8 cellular contexts compared by ENCODE assay signal in the genomic region with DNA sequence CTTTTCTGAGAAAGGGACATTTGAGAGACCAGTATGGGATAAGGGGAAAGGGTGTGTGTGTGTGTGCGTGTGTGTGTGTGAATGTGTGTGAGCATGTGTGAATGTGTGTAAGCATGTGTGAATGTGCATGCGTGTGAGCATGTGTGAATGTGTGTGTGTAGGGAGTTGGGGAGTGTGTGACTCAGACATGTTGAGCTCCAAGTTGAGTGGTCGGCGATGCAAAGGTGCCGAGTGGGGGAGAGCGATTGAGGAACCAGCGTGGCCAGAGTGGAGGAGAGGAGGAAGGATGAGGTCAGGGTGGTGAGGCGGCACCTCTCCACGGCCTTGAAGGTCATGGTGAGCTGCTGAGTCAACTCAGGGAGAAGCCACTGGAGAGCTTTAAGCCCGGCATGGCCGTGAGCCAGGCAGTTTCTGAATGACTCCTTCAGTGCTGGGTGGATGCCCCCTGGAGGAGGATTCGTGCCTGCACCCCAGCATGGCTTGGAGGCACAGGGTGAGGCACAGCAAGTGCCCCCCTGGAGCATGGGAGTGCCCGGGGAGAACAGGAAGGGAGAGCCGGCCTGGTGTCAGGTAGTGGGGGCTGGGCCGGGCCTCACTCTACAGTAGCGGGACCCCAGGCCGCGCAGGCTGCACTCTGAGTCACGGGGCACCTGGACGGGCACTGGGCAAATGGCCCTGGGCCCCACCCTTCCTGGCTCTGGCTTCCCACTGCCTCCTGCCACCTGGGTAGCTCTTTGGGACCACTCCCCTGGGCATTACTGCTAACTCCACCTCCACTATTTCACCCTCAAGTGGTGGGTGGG. TPM values are rescaled to one million over a fixed set of nuclear protein-coding genes. Genes with fewer than 3 reads are reported as not detected.
DNase-seq lines count a peak whose midpoint lies in the region; ATAC-seq and TF ChIP-seq lines count a peak whose summit lies in the region.

No MANE protein-coding gene starts in this region.

- no peaks in the 10 kb centered on the region for H3K27me3 ChIP-seq in adrenal gland

- peaks cover 0 to 4% (median 0%) of the 10 kb centered on the region in 3 donors for H3K36me3 Mint-ChIP-seq in immature natural killer cell

- DNase-seq in AG20443 (ENCODE audit: low spot score): peak; percentile 87
- DNase-seq in Jurkat, Clone E6-1 (ENCODE audit: low read depth, low spot score): peak; percentile 51
- peak in 4 of 5 donors; percentile 43 to 86 (median 46) for DNase-seq in T-helper 1 cell
- DNase-seq in adrenal gland: peak; percentile 86 to 99 (median 97)
- peak; percentile 85 to 86 (median 85) for DNase-seq in immature natural killer cell
- DNase-seq in stimulated activated CD4-positive, alpha-beta T cell treated with anti-CD3 and anti-CD28 coated beads, Interleukin-4, amount 100 ng/mL, for 1 hour: peak; percentile 61

- no peaks in the 10 kb centered on the region for H3K9me3 Mint-ChIP-seq in immature natural killer cell

- no peaks in the 10 kb centered on the region for H3K36me3 ChIP-seq in adrenal gland (replicated peaks in 1 of 2)

- H3K27ac ChIP-seq in adrenal gland: peak overlapping the region in 3 of 5 donors; percentile 26 to 66 (median 53)

- peaks cover 9 to 16% of the 10 kb centered on the region in 2 donors for H3K4me1 ChIP-seq in adrenal gland (replicated peaks in 1 of 2)

- intact Hi-C loops in adrenal gland (cut with DNase I): no loop called here

- peak in 1 of 2 donors; percentile 26 for TF ChIP-seq POLR2A in adrenal gland (IDR thresholded peaks at IDR 0.05)

- no peaks in the 10 kb centered on the region for H3K9me3 ChIP-seq in adrenal gland (replicated peaks in 1 of 3)

- H3K4me3 ChIP-seq in Jurkat, Clone E6-1 (ENCODE audit: low read length): no peak overlapping the region
- H3K4me3 ChIP-seq in adrenal gland: peak overlapping the region in 1 of 4 donors; percentile 19

- ATAC-seq in GM18909 (IDR thresholded peaks at IDR 0.05; ENCODE audit: poor library complexity, unreplicated experiment) (peak; percentile 48), GM18498 (IDR thresholded peaks at IDR 0.05; ENCODE audit: unreplicated experiment) (no peak)

- H3K27me3 Mint-ChIP-seq in immature natural killer cell (ENCODE audit: low read depth in 3 of 3): peaks cover 2 to 12% (median 3%) of the 10 kb centered on the region in 3 donors

- H3K4me1 Mint-ChIP-seq in immature natural killer cell: peaks cover 22 to 31% of the 10 kb centered on the region in 2 donors

- H3K4me3 Mint-ChIP-seq in immature natural killer cell: peak overlapping the region; percentile 63 to 79 (median 70)

- 20 to 26% (median 20%) methylated on average over 13 to 20 of the region's 20 CpGs for WGBS in adrenal gland, 4 donors

- peak overlapping the region; percentile 71 to 87 (median 82) for H3K27ac Mint-ChIP-seq in immature natural killer cell

- peak; percentile 39 to 81 (median 73) for TF ChIP-seq CTCF in adrenal gland (IDR thresholded peaks at IDR 0.05)

RNA-seq across cellular contexts. Expression of a gene that starts 8.2 kb away (rescaled TPM):
- 16.2 TPM for polyA plus RNA-seq in Jurkat, Clone E6-1 (2012; ENCODE audit: insufficient read depth, insufficient read length)
- total RNA-seq in adrenal gland: 10 to 100 TPM in 7 of 8 donors, 1 to 10 TPM in 1; 8.9 to 22.6 (median 14.5) TPM
- polyA plus RNA-seq in adrenal gland (100 to 1,000 TPM in 1 of 3 donors, 10 to 100 TPM in 1, 1 to 10 TPM in 1; 5.1 to 143 (median 47.9) TPM), immature natural killer cell (10 to 100 TPM; 10.3 to 86.7 (median 16.4) TPM)

RNA-seq across cellular contexts. Expression of a gene that starts 13.8 kb away (rescaled TPM):
- polyA plus RNA-seq in Jurkat, Clone E6-1 (2012; ENCODE audit: insufficient read depth, insufficient read length): 434 TPM
- 100 to 1,000 TPM; 324 to 684 (median 429) TPM for total RNA-seq in adrenal gland
- 100 to 1,000 TPM; 403 to 713 (median 555) TPM for polyA plus RNA-seq in adrenal gland
- 100 to 1,000 TPM; 319 to 558 (median 418) TPM for polyA plus RNA-seq in immature natural killer cell

RNA-seq across cellular contexts. Expression of a gene that starts 14.4 kb away (rescaled TPM):
- polyA plus RNA-seq in Jurkat, Clone E6-1 (2012; ENCODE audit: insufficient read depth, insufficient read length): 483 TPM
- 100 to 1,000 TPM; 286 to 991 (median 377) TPM for total RNA-seq in adrenal gland
- polyA plus RNA-seq in adrenal gland (100 to 1,000 TPM; 362 to 855 (median 658) TPM), immature natural killer cell (100 to 1,000 TPM; 216 to 464 (median 322) TPM)

RNA-seq across cellular contexts. Expression of a gene that starts 26.4 kb away (rescaled TPM):
- 19.9 TPM for polyA plus RNA-seq in Jurkat, Clone E6-1 (2012; ENCODE audit: insufficient read depth, insufficient read length)
- 10 to 100 TPM; 33.2 to 74.4 (median 58.7) TPM for total RNA-seq in adrenal gland
- polyA plus RNA-seq in adrenal gland: 10 to 100 TPM; 18.2 to 62.1 (median 56.0) TPM
- 10 to 100 TPM in 1 of 3 donors, 1 to 10 TPM in 2; 4.6 to 18.0 (median 8.7) TPM for polyA plus RNA-seq in immature natural killer cell

RNA-seq across cellular contexts. Expression of a gene that starts 27.2 kb away (rescaled TPM):
- polyA plus RNA-seq in Jurkat, Clone E6-1 (2012; ENCODE audit: insufficient read depth, insufficient read length): 26.5 TPM
- total RNA-seq in adrenal gland: 10 to 100 TPM; 13.4 to 89.3 (median 27.0) TPM
- polyA plus RNA-seq in adrenal gland (10 to 100 TPM in 2 of 3 donors, 1 to 10 TPM in 1; 4.9 to 29.8 (median 14.4) TPM), immature natural killer cell (10 to 100 TPM in 1 of 3 donors, 1 to 10 TPM in 2; 5.0 to 16.7 (median 8.5) TPM)

Comparison
In these comparisons a context has a peak if more than half of its experiments do, and no peak if none do; other contexts are left out.
1. DNase-seq: peak in every context shown above with its lines; median percentile 97 in adrenal gland; 87 in AG20443; 85 in immature natural killer cell; 61 in stimulated activated CD4-positive, alpha-beta T cell treated with anti-CD3 and anti-CD28 coated beads, Interleukin-4, amount 100 ng/mL, for 1 hour; 51 in Jurkat, Clone E6-1; 46 in T-helper 1 cell.